8 cellular contexts compared by ENCODE assay signal in genomic region chr9:136792321-136793062, GRCh38. TPM values are rescaled to one million over a fixed set of nuclear protein-coding genes. Genes with fewer than 3 reads are reported as not detected.
A peak's percentile ranks its signal among the peaks of the same experiment; 100 is the strongest.
DNase-seq lines count a peak whose midpoint lies in the region; ATAC-seq and TF ChIP-seq lines count a peak whose summit lies in the region.

No MANE protein-coding gene starts in this region.

- H3K27me3 ChIP-seq in BLaER1 (no peaks in the 10 kb centered on the region), Karpas-422 (ENCODE audit: low read length) (no peaks in the 10 kb centered on the region)

- H3K9me3 Mint-ChIP-seq in nephron: no peaks in the 10 kb centered on the region

- H3K4me1 ChIP-seq in BLaER1: peaks cover 84% of the 10 kb centered on the region
- H3K4me1 ChIP-seq in Karpas-422 (ENCODE audit: low read length): peaks cover 65% of the 10 kb centered on the region

- no peak for ATAC-seq in GM18868 (IDR thresholded peaks at IDR 0.05; ENCODE audit: unreplicated experiment)
- ATAC-seq in GM19397 (IDR thresholded peaks at IDR 0.05; ENCODE audit: unreplicated experiment): no peak
- no peak for ATAC-seq in HG03039 (IDR thresholded peaks at IDR 0.05; ENCODE audit: unreplicated experiment)

- H3K79me2 ChIP-seq in Karpas-422 (ENCODE audit: low read length): peaks cover 3% of the 10 kb centered on the region; the same call in 1 of the 2 replicates

- H3K4me2 ChIP-seq in BLaER1 (peak overlapping the region; percentile 97), Karpas-422 (ENCODE audit: low read depth, low read length, poor library complexity, severe bottlenecking) (peak overlapping the region; percentile 95)

- peaks cover 5% of the 10 kb centered on the region for H3K36me3 Mint-ChIP-seq in nephron (ENCODE audit: low read depth)

- peaks cover 4% of the 10 kb centered on the region for H3K27me3 Mint-ChIP-seq in nephron (ENCODE audit: low read depth)

- H3K4me3 ChIP-seq in BLaER1 (peak overlapping the region; percentile 82), Karpas-422 (ENCODE audit: low read length) (peak overlapping the region; percentile 88), cardiac fibroblast (replicated peaks in 1 of 2; ENCODE audit: low read depth in 2 of 2, low read length in 2 of 2) (peak overlapping the region; percentile 92 to 99)

- 0 out of 2 replicates have a peak overlapping the region, but pooled peaks have one; percentile 91 for H3K27ac ChIP-seq in BLaER1
- H3K27ac ChIP-seq in Karpas-422 (ENCODE audit: low read length): no peak overlapping the region

- no peaks in the 10 kb centered on the region for H3K9me2 ChIP-seq in Karpas-422 (replicated peaks; ENCODE audit: insufficient read depth, low read length)

- H3K4me1 Mint-ChIP-seq in nephron: peaks cover 53% of the 10 kb centered on the region

- H2AFZ ChIP-seq in Karpas-422 (ENCODE audit: low read length): no peak overlapping the region

- H3K27ac Mint-ChIP-seq in nephron: no peak overlapping the region

- H3K36me3 ChIP-seq in BLaER1: peaks cover 21% of the 10 kb centered on the region; the same call in 1 of the 2 replicates
- no peaks in the 10 kb centered on the region for H3K36me3 ChIP-seq in Karpas-422 (ENCODE audit: insufficient read depth, low read length)

- H3K4me3 Mint-ChIP-seq in nephron: peak overlapping the region; percentile 75 to 80 (median 79)

- H3K9me3 ChIP-seq in BLaER1: no peaks in the 10 kb centered on the region
- H3K9me3 ChIP-seq in Karpas-422 (ENCODE audit: low read length): no peaks in the 10 kb centered on the region

- DNase-seq in Karpas-422: peak; percentile 41
- DNase-seq in cardiac fibroblast (ENCODE audit: low read depth in 2 of 2): peak in 1 of 2 donors; percentile 14
- no peak for DNase-seq in NOMO-1 (lab: John Stamatoyannopoulos, UW; ENCODE audit: unreplicated experiment in 2 of 2)

- peaks cover 17% of the 10 kb centered on the region for H4K20me1 ChIP-seq in BLaER1
- peaks cover 12% of the 10 kb centered on the region for H4K20me1 ChIP-seq in Karpas-422 (ENCODE audit: insufficient read depth, low read depth, low read length)

- H3K9ac ChIP-seq in BLaER1 (peak overlapping the region; percentile 90; the same call in 1 of the 2 replicates), Karpas-422 (ENCODE audit: low read length) (peak overlapping the region; percentile 93)

- TF ChIP-seq CTCF in cardiac fibroblast (IDR thresholded peaks at IDR 0.05; ENCODE audit: low read depth, low read length) (no peak), nephron (IDR thresholded peaks at IDR 0.05; ENCODE audit: unreplicated experiment in 3 of 3) (no peak)

RNA-seq across cellular contexts. Expression of gene TMEM141, which starts 1.3 kb away (rescaled TPM):
- total RNA-seq in Karpas-422 (2014; rRNA removed; shearing (Covaris generic); ENCODE audit: low replicate concordance): 20.5 and 61.8 TPM in 2 replicates

RNA-seq across cellular contexts. Expression of gene CCDC183, which starts 3.6 kb away (rescaled TPM):
- total RNA-seq in Karpas-422 (2014; rRNA removed; shearing (Covaris generic); ENCODE audit: low replicate concordance): 1.6 TPM in 1 of 2 replicates, not detected in the other

RNA-seq across cellular contexts. Expression of gene RABL6, which starts 15.3 kb away (rescaled TPM):
- total RNA-seq in Karpas-422 (2014; rRNA removed; shearing (Covaris generic); ENCODE audit: low replicate concordance): 43.1 and 78.1 TPM in 2 replicates

RNA-seq across cellular contexts. Expression of gene LCN15, which starts 28.2 kb away (rescaled TPM):
- not detected in 2 replicates for total RNA-seq in Karpas-422 (2014; rRNA removed; shearing (Covaris generic); ENCODE audit: low replicate concordance)

RNA-seq across cellular contexts. Expression of gene LCN8, which starts 34.4 kb away (rescaled TPM):
- total RNA-seq in Karpas-422 (2014; rRNA removed; shearing (Covaris generic); ENCODE audit: low replicate concordance): not detected in 2 replicates
